ENCODE assay signal across 2 cellular contexts in genomic region chr7:97757824-97758223, GRCh38.
TF ChIP-seq lines count a peak whose summit lies in the region.

No MANE protein-coding gene starts in this region.

TF ChIP-seq in HepG2, 621 proteins besides CTCF, POLR2A, EP300 and RAD21:
- 0 out of 2 replicates have a peak, but pooled peaks have one; percentile 4 for TF ChIP-seq ATF7 (IDR thresholded peaks at IDR 0.05)
- TF ChIP-seq ATF7 (CRISPR knock-in tag; IDR thresholded peaks at IDR 0.05): no peak
- no peak for TF ChIP-seq KDM3A (CRISPR knock-in tag; IDR thresholded peaks at IDR 0.05; ENCODE audit: low read depth)
TF ChIP-seq in HepG2: peak in this region for 1.

TF ChIP-seq in H1, 55 proteins besides CTCF, POLR2A, EP300 and RAD21:
- TF ChIP-seq JUN (IDR thresholded peaks at IDR 0.05; ENCODE audit: low read depth, low read length) (no peak), CHD7 (IDR thresholded peaks at IDR 0.05; ENCODE audit: insufficient replicate concordance, low read length) (no peak), ATF3 (IDR thresholded peaks at IDR 0.05; ENCODE audit: insufficient read depth, low read depth, low read length) (no peak), CBX5 (IDR thresholded peaks at IDR 0.05; ENCODE audit: low read depth, low read length) (no peak), NRF1 (IDR thresholded peaks at IDR 0.05; ENCODE audit: low read depth, low read length) (no peak), SRF (IDR thresholded peaks at IDR 0.05; ENCODE audit: low read depth, low read length) (no peak), KDM1A (IDR thresholded peaks at IDR 0.05; ENCODE audit: borderline replicate concordance, low read length) (no peak), CTBP2 (IDR thresholded peaks at IDR 0.05; ENCODE audit: borderline replicate concordance, insufficient read depth, insufficient read length, low read length) (no peak), SIRT6 (IDR thresholded peaks at IDR 0.05; ENCODE audit: low read length) (no peak), SP4 (IDR thresholded peaks at IDR 0.05; ENCODE audit: low read length) (no peak), TAF7 (optimal IDR thresholded peaks at IDR 0.05; ENCODE audit: borderline replicate concordance, low read depth, low read length) (no peak), SP1 (IDR thresholded peaks at IDR 0.05; ENCODE audit: low read depth, low read length) (no peak), MAFK (IDR thresholded peaks at IDR 0.05; ENCODE audit: low read depth, low read length) (no peak)
- TF ChIP-seq, protein P1, sequence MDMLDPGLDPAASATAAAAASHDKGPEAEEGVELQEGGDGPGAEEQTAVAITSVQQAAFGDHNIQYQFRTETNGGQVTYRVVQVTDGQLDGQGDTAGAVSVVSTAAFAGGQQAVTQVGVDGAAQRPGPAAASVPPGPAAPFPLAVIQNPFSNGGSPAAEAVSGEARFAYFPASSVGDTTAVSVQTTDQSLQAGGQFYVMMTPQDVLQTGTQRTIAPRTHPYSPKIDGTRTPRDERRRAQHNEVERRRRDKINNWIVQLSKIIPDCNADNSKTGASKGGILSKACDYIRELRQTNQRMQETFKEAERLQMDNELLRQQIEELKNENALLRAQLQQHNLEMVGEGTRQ (IDR thresholded peaks at IDR 0.05; ENCODE audit: low read length): no peak
- TF ChIP-seq, protein P2, sequence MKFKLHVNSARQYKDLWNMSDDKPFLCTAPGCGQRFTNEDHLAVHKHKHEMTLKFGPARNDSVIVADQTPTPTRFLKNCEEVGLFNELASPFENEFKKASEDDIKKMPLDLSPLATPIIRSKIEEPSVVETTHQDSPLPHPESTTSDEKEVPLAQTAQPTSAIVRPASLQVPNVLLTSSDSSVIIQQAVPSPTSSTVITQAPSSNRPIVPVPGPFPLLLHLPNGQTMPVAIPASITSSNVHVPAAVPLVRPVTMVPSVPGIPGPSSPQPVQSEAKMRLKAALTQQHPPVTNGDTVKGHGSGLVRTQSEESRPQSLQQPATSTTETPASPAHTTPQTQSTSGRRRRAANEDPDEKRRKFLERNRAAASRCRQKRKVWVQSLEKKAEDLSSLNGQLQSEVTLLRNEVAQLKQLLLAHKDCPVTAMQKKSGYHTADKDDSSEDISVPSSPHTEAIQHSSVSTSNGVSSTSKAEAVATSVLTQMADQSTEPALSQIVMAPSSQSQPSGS (IDR thresholded peaks at IDR 0.05; ENCODE audit: low read length): no peak
- TF ChIP-seq, protein P3, sequence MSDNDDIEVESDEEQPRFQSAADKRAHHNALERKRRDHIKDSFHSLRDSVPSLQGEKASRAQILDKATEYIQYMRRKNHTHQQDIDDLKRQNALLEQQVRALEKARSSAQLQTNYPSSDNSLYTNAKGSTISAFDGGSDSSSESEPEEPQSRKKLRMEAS (IDR thresholded peaks at IDR 0.05): no peak
